In genomic region chr13:51905787-51906186, GRCh38 we compare ENCODE assay signal across 23 cellular contexts. TPM values are rescaled to one million over a fixed set of nuclear protein-coding genes. Genes with fewer than 3 reads are reported as not detected.
"Had no signal": no experiment of that assay in that cellular context is flagged by ENCODE, and none has a peak within 500 bp of the region (broad histone marks: within the 10 kb centered on the region; RNA-seq: fewer than 3 reads in every experiment).

No MANE protein-coding gene starts in this region.

- H3K27ac Mint-ChIP-seq: activated B cell treated with CpG ODN at 0.5 μM for 24 hours; activated naive CD4-positive, alpha-beta T cell treated with anti-CD3 and anti-CD28 coated beads, Interleukin-2, amount 50 U/mL, for 72 hours; activated T-cell treated with anti-CD3 and anti-CD28 coated beads, Interleukin-2, amount 50 U/mL, for 72 hours; stimulated activated naive CD8-positive, alpha-beta T cell treated with anti-CD3 and anti-CD28 coated beads, Interleukin-15, Interleukin-2, amounts not matched to agents 100 ng/mL and 50 ng/mL, for 24 hours; T-helper 1 cell treated with Interleukin-12 subunit alpha and Interleukin-12 subunit beta and Interleukin-4 antibody, amounts not matched to agents 30 μg/mL and 1 μg/mL, for 36 hours had no signal

- DNase-seq: activated B cell treated with CpG ODN at 0.5 μM for 24 hours; activated CD4-positive, alpha-beta T cell treated with anti-CD3 and anti-CD28 coated beads for 48 hours; activated CD8-positive, alpha-beta memory T cell treated with anti-CD3 and anti-CD28 coated beads, Interleukin-2, amount 50 U/mL, for 48 hours; activated gamma-delta T cell; activated T-cell treated with anti-CD3 and anti-CD28 coated beads, Interleukin-2, amount 50 U/mL, for 72 hours; amniotic stem cell; central memory CD4-positive, alpha-beta T cell; esophagus squamous epithelium; glutamatergic neuron; kidney; mesendoderm; sigmoid colon; spleen; trophoblast cell had no signal

- H3K36me3 ChIP-seq: esophagus squamous epithelium, sigmoid colon, spleen, suprapubic skin had no signal

- H3K9me3 ChIP-seq: esophagus squamous epithelium, sigmoid colon, spleen, suprapubic skin had no signal

- H3K27ac ChIP-seq: coronary artery, esophagus squamous epithelium, sigmoid colon, spleen, suprapubic skin had no signal

- H3K4me3 Mint-ChIP-seq: activated B cell treated with CpG ODN at 0.5 μM for 24 hours; activated T-cell treated with anti-CD3 and anti-CD28 coated beads, Interleukin-2, amount 50 U/mL, for 72 hours; stimulated activated naive CD8-positive, alpha-beta T cell treated with anti-CD3 and anti-CD28 coated beads, Interleukin-15, Interleukin-2, amounts not matched to agents 100 ng/mL and 50 ng/mL, for 24 hours; T-helper 1 cell treated with Interleukin-12 subunit alpha and Interleukin-12 subunit beta and Interleukin-4 antibody, amounts not matched to agents 30 μg/mL and 1 μg/mL, for 36 hours had no signal

- H3K27me3 ChIP-seq: sigmoid colon, spleen, suprapubic skin had no signal

- H3K9me3 Mint-ChIP-seq: activated B cell treated with CpG ODN at 0.5 μM for 24 hours; activated naive CD4-positive, alpha-beta T cell treated with anti-CD3 and anti-CD28 coated beads, Interleukin-2, amount 50 U/mL, for 72 hours; activated T-cell treated with anti-CD3 and anti-CD28 coated beads, Interleukin-2, amount 50 U/mL, for 72 hours; stimulated activated naive CD8-positive, alpha-beta T cell treated with anti-CD3 and anti-CD28 coated beads, Interleukin-15, Interleukin-2, amounts not matched to agents 100 ng/mL and 50 ng/mL, for 24 hours; T-helper 1 cell treated with Interleukin-12 subunit alpha and Interleukin-12 subunit beta and Interleukin-4 antibody, amounts not matched to agents 30 μg/mL and 1 μg/mL, for 36 hours had no signal

- H3K36me3 Mint-ChIP-seq: activated naive CD4-positive, alpha-beta T cell treated with anti-CD3 and anti-CD28 coated beads, Interleukin-2, amount 50 U/mL, for 72 hours had no signal

- H3K4me3 ChIP-seq: coronary artery, esophagus squamous epithelium, sigmoid colon, spleen, suprapubic skin had no signal

- H3K27me3 Mint-ChIP-seq: activated B cell treated with CpG ODN at 0.5 μM for 24 hours; stimulated activated naive CD8-positive, alpha-beta T cell treated with anti-CD3 and anti-CD28 coated beads, Interleukin-15, Interleukin-2, amounts not matched to agents 100 ng/mL and 50 ng/mL, for 24 hours had no signal

- ATAC-seq: activated naive CD4-positive, alpha-beta T cell treated with anti-CD3 and anti-CD28 coated beads, Interleukin-2, amount 50 U/mL, for 72 hours had no signal

- H3K4me1 ChIP-seq: esophagus squamous epithelium, suprapubic skin had no signal

RNA-seq across cellular contexts. Expression of gene CCDC70, which starts 44.0 kb away (rescaled TPM):
- total RNA-seq: activated B cell treated with CpG ODN at 0.5 μM for 24 hours; activated naive CD4-positive, alpha-beta T cell treated with anti-CD3 and anti-CD28 coated beads, Interleukin-2, amount 50 U/mL, for 72 hours; esophagus squamous epithelium; fibroblast of villous mesenchyme; kidney; liver; osteoblast; pulmonary artery endothelial cell; sigmoid colon; spleen; suprapubic skin had no signal
